10 cellular contexts compared by ENCODE assay signal in the genomic region with DNA sequence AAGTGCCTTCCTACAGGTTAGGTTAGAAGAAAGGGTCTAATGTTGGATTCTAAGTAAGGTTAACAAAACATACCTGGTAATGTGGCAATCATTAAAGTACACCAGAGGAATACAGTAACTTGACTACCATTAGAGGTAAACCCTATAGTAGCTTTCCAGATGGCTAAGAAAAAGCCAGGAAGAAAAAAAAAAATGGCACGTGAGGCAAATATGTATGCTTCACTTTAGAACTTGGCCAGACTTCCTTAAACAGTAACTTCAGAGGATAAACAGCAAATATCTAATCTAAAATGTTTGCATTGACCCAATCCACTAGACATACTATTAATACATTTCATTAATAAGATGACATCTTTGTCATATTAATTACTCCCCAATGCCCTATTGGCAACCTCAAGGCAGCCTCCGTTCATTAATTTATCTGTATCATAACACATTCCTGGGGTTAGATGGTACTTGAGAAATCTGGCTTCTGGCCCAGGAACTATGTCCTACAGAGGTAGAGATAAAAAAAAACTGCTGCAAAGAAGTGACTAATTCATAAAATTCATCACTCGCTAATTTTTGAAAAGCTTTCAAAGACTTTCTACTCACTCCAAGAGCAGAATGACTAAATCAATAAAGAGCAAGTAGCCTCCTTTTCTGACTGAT. TPM values are rescaled to one million over a fixed set of nuclear protein-coding genes. Genes with fewer than 3 reads are reported as not detected.
DNase-seq lines count a peak whose midpoint lies in the region; ATAC-seq and TF ChIP-seq lines count a peak whose summit lies in the region.
"Had no signal": no experiment of that assay in that cellular context is flagged by ENCODE, and none has a peak within 500 bp of the region (broad histone marks: within the 10 kb centered on the region; RNA-seq: fewer than 3 reads in every experiment).

No MANE protein-coding gene starts in this region.

- intact Hi-C loops in CD4-positive, alpha-beta memory T cell (cut with micrococcal nuclease): no loop called here

- POLR2A ChIA-PET in CD4-positive, alpha-beta memory T cell (lab: Charles Lee; ENCODE audit: partially characterized antibody): interaction anchor here (0.6 kb wide), 1 partner anchor 511 kb away, joined by 3 read pairs; no protein-coding TSS in a partner anchor

- DNase-seq in CD4-positive, alpha-beta memory T cell: no peak
- DNase-seq in HS-5 (ENCODE audit: low read depth): peak; percentile 64
- DNase-seq in astrocyte of the hippocampus (ENCODE audit: low read depth, low spot score): peak; percentile 69
- no peak for DNase-seq in mesothelial cell of epicardium (ENCODE audit: low spot score in 2 of 2, unreplicated experiment in 2 of 2)
- DNase-seq in NOMO-1 treated with dmso at 0.1 percent for 144 hours (lab: John Stamatoyannopoulos, UW; ENCODE audit: unreplicated experiment): no peak
- no peak for DNase-seq in DMS153 (lab: John Stamatoyannopoulos, UW)
- DNase-seq in activated effector memory CD4-positive, alpha-beta T cell treated with anti-CD3 and anti-CD28 coated beads, Interleukin-2, amount 50 U/mL, for 16 hours: no peak

- CTCF ChIA-PET in CD4-positive, alpha-beta memory T cell (lab: Charles Lee; ENCODE audit: partially characterized antibody): interaction anchor here (0.7 to 2.5 kb wide), 3 partner anchors 27 to 35 kb away, joined by 3 to 10 read pairs (median 3); no protein-coding TSS in a partner anchor

- H3K9me3 ChIP-seq in CD4-positive, alpha-beta memory T cell (ENCODE audit: control insufficient read depth in 1 of 2, low read length in 2 of 2): no peaks in the 10 kb centered on the region

- ATAC-seq in HG03354 (IDR thresholded peaks at IDR 0.05; ENCODE audit: poor library complexity, severe bottlenecking, unreplicated experiment): no peak
- ATAC-seq: Panc1 had no signal

- no peak overlapping the region for H3K4me3 ChIP-seq in CD4-positive, alpha-beta memory T cell (ENCODE audit: low read length in 2 of 2)

- H3K4me1 ChIP-seq in CD4-positive, alpha-beta memory T cell (ENCODE audit: insufficient read depth, low read length): peaks cover 49% of the 10 kb centered on the region

- H3K36me3 Mint-ChIP-seq in CD4-positive, alpha-beta memory T cell: peaks cover 18 to 36% of the 10 kb centered on the region in 2 donors
- peaks cover 13% of the 10 kb centered on the region for H3K36me3 Mint-ChIP-seq in mesothelial cell of epicardium

- H3K4me3 Mint-ChIP-seq in CD4-positive, alpha-beta memory T cell: no peak overlapping the region
- peak overlapping the region; percentile 12 for H3K4me3 Mint-ChIP-seq in mesothelial cell of epicardium
- H3K4me3 Mint-ChIP-seq: central memory CD8-positive, alpha-beta T cell had no signal

- peaks cover 32 to 58% (median 45%) of the 10 kb centered on the region in 4 donors for H3K4me1 Mint-ChIP-seq in CD4-positive, alpha-beta memory T cell
- peaks cover 64% of the 10 kb centered on the region for H3K4me1 Mint-ChIP-seq in mesothelial cell of epicardium

- peak overlapping the region in 4 of 7 donors; percentile 30 to 74 (median 56) for H3K27ac Mint-ChIP-seq in CD4-positive, alpha-beta memory T cell
- peak overlapping the region; percentile 88 for H3K27ac Mint-ChIP-seq in mesothelial cell of epicardium

- H3K36me3 ChIP-seq in CD4-positive, alpha-beta memory T cell (ENCODE audit: insufficient read depth, low read length): no peaks in the 10 kb centered on the region

- H3K27ac ChIP-seq in CD4-positive, alpha-beta memory T cell (ENCODE audit: low read depth, low read length): no peak overlapping the region

- no peak for TF ChIP-seq CTCF in mesothelial cell of epicardium (IDR thresholded peaks at IDR 0.05; ENCODE audit: unreplicated experiment)

- no peaks in the 10 kb centered on the region for H3K27me3 Mint-ChIP-seq in CD4-positive, alpha-beta memory T cell
- no peaks in the 10 kb centered on the region for H3K27me3 Mint-ChIP-seq in mesothelial cell of epicardium (ENCODE audit: low read depth)
- H3K27me3 Mint-ChIP-seq: central memory CD8-positive, alpha-beta T cell had no signal

- H3K9me3 Mint-ChIP-seq in CD4-positive, alpha-beta memory T cell: peaks cover 0 to under 1% (median 0%) of the 10 kb centered on the region in 8 donors
- H3K9me3 Mint-ChIP-seq in mesothelial cell of epicardium: no peaks in the 10 kb centered on the region
- H3K9me3 Mint-ChIP-seq: central memory CD8-positive, alpha-beta T cell had no signal

- H3K27me3 ChIP-seq in CD4-positive, alpha-beta memory T cell (ENCODE audit: insufficient read depth, low read length): no peaks in the 10 kb centered on the region

RNA-seq across cellular contexts. Expression of a gene that starts 5.8 kb away (rescaled TPM):
- total RNA-seq in CD4-positive, alpha-beta memory T cell: 100 to 1,000 TPM; 211 to 223 TPM
- 10 to 100 TPM; 57.5 to 67.8 TPM for polyA plus RNA-seq in CD4-positive, alpha-beta memory T cell
- 276 to 299 TPM (median 287 TPM) in 3 replicates for total RNA-seq in mesothelial cell of epicardium

RNA-seq across cellular contexts. Expression of a gene that starts 28.4 kb away (rescaled TPM):
- 10 to 100 TPM; 53.5 to 60.6 TPM for total RNA-seq in CD4-positive, alpha-beta memory T cell
- polyA plus RNA-seq in CD4-positive, alpha-beta memory T cell: 10 to 100 TPM; 41.2 to 84.0 TPM
- total RNA-seq in mesothelial cell of epicardium: 50.9 to 53.0 TPM (median 52.8 TPM) in 3 replicates

RNA-seq across cellular contexts. Expression of a gene that starts 51.3 kb away (rescaled TPM):
- total RNA-seq in CD4-positive, alpha-beta memory T cell: 10 to 100 TPM; 23.1 to 25.1 TPM
- 10 to 100 TPM in 1 of 2 donors, 1 to 10 TPM in 1; 7.6 to 10.0 TPM for polyA plus RNA-seq in CD4-positive, alpha-beta memory T cell
- total RNA-seq in mesothelial cell of epicardium: 37.4 to 42.1 TPM (median 41.2 TPM) in 3 replicates

Comparison
In these comparisons a context has a peak if more than half of its experiments do, and no peak if none do; other contexts are left out.
1. DNase-seq: peak in HS-5 (single experiment) and astrocyte of the hippocampus (single experiment); none in CD4-positive, alpha-beta memory T cell (0 of 5), mesothelial cell of epicardium (0 of 2), NOMO-1 treated with dmso at 0.1 percent for 144 hours (single experiment), DMS153 (single experiment) and activated effector memory CD4-positive, alpha-beta T cell treated with anti-CD3 and anti-CD28 coated beads, Interleukin-2, amount 50 U/mL, for 16 hours (single experiment).